ENCODE assay signal across 1 cellular context in the genomic region with DNA sequence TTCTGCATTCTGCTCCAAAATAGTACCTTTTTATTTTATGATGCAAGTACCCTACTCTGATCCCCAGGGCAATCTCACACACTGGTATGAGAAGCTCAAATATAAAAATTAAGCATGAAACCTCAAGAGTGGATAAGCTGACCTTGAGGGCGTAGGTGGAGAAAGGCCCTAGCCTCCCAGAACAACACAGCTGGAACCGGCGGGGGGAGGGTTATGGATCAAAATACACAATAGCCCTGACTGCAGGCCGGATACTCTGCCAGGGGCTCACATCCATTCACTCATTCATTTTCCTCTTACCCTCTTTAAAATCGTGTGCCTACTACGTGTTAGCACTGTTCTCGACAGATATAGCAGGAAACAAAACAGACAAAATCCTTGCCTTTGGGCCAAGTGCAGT.
TF ChIP-seq lines count a peak whose summit lies in the region.

No MANE protein-coding gene starts in this region.

TF ChIP-seq in HepG2, 621 proteins besides CTCF, POLR2A, EP300 and RAD21:
- no peak for TF ChIP-seq ZNF775 (CRISPR knock-in tag; IDR thresholded peaks at IDR 0.05; ENCODE audit: borderline replicate concordance)
- TF ChIP-seq ZKSCAN1 (IDR thresholded peaks at IDR 0.05; ENCODE audit: low read length): peak; percentile 77; the same call in 1 of the 2 replicates
- TF ChIP-seq, protein P1, sequence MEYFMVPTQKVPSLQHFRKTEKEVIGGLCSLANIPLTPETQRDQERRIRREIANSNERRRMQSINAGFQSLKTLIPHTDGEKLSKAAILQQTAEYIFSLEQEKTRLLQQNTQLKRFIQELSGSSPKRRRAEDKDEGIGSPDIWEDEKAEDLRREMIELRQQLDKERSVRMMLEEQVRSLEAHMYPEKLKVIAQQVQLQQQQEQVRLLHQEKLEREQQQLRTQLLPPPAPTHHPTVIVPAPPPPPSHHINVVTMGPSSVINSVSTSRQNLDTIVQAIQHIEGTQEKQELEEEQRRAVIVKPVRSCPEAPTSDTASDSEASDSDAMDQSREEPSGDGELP (IDR thresholded peaks at IDR 0.05; ENCODE audit: borderline replicate concordance, low read depth): peak; percentile 91
- TF ChIP-seq, protein P2, sequence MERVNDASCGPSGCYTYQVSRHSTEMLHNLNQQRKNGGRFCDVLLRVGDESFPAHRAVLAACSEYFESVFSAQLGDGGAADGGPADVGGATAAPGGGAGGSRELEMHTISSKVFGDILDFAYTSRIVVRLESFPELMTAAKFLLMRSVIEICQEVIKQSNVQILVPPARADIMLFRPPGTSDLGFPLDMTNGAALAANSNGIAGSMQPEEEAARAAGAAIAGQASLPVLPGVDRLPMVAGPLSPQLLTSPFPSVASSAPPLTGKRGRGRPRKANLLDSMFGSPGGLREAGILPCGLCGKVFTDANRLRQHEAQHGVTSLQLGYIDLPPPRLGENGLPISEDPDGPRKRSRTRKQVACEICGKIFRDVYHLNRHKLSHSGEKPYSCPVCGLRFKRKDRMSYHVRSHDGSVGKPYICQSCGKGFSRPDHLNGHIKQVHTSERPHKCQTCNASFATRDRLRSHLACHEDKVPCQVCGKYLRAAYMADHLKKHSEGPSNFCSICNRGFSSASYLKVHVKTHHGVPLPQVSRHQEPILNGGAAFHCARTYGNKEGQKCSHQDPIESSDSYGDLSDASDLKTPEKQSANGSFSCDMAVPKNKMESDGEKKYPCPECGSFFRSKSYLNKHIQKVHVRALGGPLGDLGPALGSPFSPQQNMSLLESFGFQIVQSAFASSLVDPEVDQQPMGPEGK (CRISPR knock-in tag; IDR thresholded peaks at IDR 0.05): peak; percentile 39
- TF ChIP-seq PITX1 (CRISPR knock-in tag; IDR thresholded peaks at IDR 0.05): no peak
- TF ChIP-seq, protein P3, sequence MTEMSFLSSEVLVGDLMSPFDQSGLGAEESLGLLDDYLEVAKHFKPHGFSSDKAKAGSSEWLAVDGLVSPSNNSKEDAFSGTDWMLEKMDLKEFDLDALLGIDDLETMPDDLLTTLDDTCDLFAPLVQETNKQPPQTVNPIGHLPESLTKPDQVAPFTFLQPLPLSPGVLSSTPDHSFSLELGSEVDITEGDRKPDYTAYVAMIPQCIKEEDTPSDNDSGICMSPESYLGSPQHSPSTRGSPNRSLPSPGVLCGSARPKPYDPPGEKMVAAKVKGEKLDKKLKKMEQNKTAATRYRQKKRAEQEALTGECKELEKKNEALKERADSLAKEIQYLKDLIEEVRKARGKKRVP (CRISPR knock-in tag; IDR thresholded peaks at IDR 0.05): 0 out of 4 replicates have a peak, but pooled peaks of 1 of the 2 experiments have one; percentile 31
- TF ChIP-seq MEIS2 (CRISPR knock-in tag; IDR thresholded peaks at IDR 0.05): no peak
- TF ChIP-seq SOX13 (IDR thresholded peaks at IDR 0.05): no peak
- TF ChIP-seq SOX13 (CRISPR knock-in tag; conservative IDR thresholded peaks at IDR 0.05 in 1 of 2, IDR thresholded peaks at IDR 0.05 in 1 of 2): peak in 1 of 2 experiments; percentile 52; a peak in 1 of 4 replicates
- TF ChIP-seq NFKB2 (CRISPR knock-in tag; IDR thresholded peaks at IDR 0.05; ENCODE audit: borderline replicate concordance): no peak
- 0 out of 2 replicates have a peak, but pooled peaks have one; percentile 17 for TF ChIP-seq FOSL2 (CRISPR knock-in tag; IDR thresholded peaks at IDR 0.05)
- TF ChIP-seq, protein P4, sequence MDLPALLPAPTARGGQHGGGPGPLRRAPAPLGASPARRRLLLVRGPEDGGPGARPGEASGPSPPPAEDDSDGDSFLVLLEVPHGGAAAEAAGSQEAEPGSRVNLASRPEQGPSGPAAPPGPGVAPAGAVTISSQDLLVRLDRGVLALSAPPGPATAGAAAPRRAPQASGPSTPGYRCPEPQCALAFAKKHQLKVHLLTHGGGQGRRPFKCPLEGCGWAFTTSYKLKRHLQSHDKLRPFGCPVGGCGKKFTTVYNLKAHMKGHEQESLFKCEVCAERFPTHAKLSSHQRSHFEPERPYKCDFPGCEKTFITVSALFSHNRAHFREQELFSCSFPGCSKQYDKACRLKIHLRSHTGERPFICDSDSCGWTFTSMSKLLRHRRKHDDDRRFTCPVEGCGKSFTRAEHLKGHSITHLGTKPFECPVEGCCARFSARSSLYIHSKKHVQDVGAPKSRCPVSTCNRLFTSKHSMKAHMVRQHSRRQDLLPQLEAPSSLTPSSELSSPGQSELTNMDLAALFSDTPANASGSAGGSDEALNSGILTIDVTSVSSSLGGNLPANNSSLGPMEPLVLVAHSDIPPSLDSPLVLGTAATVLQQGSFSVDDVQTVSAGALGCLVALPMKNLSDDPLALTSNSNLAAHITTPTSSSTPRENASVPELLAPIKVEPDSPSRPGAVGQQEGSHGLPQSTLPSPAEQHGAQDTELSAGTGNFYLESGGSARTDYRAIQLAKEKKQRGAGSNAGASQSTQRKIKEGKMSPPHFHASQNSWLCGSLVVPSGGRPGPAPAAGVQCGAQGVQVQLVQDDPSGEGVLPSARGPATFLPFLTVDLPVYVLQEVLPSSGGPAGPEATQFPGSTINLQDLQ (CRISPR knock-in tag; IDR thresholded peaks at IDR 0.05): no peak
- TF ChIP-seq SAP130 (CRISPR knock-in tag; IDR thresholded peaks at IDR 0.05; ENCODE audit: low read depth): peak; percentile 39
- TF ChIP-seq, protein P5, sequence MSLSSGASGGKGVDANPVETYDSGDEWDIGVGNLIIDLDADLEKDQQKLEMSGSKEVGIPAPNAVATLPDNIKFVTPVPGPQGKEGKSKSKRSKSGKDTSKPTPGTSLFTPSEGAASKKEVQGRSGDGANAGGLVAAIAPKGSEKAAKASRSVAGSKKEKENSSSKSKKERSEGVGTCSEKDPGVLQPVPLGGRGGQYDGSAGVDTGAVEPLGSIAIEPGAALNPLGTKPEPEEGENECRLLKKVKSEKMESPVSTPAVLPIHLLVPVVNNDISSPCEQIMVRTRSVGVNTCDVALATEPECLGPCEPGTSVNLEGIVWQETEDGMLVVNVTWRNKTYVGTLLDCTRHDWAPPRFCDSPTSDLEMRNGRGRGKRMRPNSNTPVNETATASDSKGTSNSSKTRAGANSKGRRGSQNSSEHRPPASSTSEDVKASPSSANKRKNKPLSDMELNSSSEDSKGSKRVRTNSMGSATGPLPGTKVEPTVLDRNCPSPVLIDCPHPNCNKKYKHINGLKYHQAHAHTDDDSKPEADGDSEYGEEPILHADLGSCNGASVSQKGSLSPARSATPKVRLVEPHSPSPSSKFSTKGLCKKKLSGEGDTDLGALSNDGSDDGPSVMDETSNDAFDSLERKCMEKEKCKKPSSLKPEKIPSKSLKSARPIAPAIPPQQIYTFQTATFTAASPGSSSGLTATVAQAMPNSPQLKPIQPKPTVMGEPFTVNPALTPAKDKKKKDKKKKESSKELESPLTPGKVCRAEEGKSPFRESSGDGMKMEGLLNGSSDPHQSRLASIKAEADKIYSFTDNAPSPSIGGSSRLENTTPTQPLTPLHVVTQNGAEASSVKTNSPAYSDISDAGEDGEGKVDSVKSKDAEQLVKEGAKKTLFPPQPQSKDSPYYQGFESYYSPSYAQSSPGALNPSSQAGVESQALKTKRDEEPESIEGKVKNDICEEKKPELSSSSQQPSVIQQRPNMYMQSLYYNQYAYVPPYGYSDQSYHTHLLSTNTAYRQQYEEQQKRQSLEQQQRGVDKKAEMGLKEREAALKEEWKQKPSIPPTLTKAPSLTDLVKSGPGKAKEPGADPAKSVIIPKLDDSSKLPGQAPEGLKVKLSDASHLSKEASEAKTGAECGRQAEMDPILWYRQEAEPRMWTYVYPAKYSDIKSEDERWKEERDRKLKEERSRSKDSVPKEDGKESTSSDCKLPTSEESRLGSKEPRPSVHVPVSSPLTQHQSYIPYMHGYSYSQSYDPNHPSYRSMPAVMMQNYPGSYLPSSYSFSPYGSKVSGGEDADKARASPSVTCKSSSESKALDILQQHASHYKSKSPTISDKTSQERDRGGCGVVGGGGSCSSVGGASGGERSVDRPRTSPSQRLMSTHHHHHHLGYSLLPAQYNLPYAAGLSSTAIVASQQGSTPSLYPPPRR (CRISPR knock-in tag; IDR thresholded peaks at IDR 0.05; ENCODE audit: borderline replicate concordance): no peak
- TF ChIP-seq HNF4A (CRISPR knock-in tag; IDR thresholded peaks at IDR 0.05): 0 out of 2 replicates have a peak, but pooled peaks have one; percentile 5
- TF ChIP-seq, protein P6, sequence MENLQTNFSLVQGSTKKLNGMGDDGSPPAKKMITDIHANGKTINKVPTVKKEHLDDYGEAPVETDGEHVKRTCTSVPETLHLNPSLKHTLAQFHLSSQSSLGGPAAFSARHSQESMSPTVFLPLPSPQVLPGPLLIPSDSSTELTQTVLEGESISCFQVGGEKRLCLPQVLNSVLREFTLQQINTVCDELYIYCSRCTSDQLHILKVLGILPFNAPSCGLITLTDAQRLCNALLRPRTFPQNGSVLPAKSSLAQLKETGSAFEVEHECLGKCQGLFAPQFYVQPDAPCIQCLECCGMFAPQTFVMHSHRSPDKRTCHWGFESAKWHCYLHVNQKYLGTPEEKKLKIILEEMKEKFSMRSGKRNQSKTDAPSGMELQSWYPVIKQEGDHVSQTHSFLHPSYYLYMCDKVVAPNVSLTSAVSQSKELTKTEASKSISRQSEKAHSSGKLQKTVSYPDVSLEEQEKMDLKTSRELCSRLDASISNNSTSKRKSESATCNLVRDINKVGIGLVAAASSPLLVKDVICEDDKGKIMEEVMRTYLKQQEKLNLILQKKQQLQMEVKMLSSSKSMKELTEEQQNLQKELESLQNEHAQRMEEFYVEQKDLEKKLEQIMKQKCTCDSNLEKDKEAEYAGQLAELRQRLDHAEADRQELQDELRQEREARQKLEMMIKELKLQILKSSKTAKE (CRISPR knock-in tag; IDR thresholded peaks at IDR 0.05; ENCODE audit: borderline replicate concordance): 0 out of 2 replicates have a peak, but pooled peaks have one; percentile 15
- TF ChIP-seq MEF2D (CRISPR knock-in tag; IDR thresholded peaks at IDR 0.05): no peak
- peak; percentile 20; the same call in 1 of the 2 replicates for TF ChIP-seq ETV5 (CRISPR knock-in tag; IDR thresholded peaks at IDR 0.05; ENCODE audit: borderline replicate concordance)
- TF ChIP-seq, protein P7, sequence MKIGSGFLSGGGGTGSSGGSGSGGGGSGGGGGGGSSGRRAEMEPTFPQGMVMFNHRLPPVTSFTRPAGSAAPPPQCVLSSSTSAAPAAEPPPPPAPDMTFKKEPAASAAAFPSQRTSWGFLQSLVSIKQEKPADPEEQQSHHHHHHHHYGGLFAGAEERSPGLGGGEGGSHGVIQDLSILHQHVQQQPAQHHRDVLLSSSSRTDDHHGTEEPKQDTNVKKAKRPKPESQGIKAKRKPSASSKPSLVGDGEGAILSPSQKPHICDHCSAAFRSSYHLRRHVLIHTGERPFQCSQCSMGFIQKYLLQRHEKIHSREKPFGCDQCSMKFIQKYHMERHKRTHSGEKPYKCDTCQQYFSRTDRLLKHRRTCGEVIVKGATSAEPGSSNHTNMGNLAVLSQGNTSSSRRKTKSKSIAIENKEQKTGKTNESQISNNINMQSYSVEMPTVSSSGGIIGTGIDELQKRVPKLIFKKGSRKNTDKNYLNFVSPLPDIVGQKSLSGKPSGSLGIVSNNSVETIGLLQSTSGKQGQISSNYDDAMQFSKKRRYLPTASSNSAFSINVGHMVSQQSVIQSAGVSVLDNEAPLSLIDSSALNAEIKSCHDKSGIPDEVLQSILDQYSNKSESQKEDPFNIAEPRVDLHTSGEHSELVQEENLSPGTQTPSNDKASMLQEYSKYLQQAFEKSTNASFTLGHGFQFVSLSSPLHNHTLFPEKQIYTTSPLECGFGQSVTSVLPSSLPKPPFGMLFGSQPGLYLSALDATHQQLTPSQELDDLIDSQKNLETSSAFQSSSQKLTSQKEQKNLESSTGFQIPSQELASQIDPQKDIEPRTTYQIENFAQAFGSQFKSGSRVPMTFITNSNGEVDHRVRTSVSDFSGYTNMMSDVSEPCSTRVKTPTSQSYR (CRISPR knock-in tag; IDR thresholded peaks at IDR 0.05; ENCODE audit: borderline replicate concordance): peak; percentile 72; the same call in 1 of the 2 replicates
- 0 out of 2 replicates have a peak, but pooled peaks have one; percentile 14 for TF ChIP-seq NCOA2 (CRISPR knock-in tag; IDR thresholded peaks at IDR 0.05)
- no peak for TF ChIP-seq SOX6 (IDR thresholded peaks at IDR 0.05)
- TF ChIP-seq SOX6 (CRISPR knock-in tag; IDR thresholded peaks at IDR 0.05): peak; percentile 25; the same call in 1 of the 2 replicates
- TF ChIP-seq ZNF260 (CRISPR knock-in tag; IDR thresholded peaks at IDR 0.05; ENCODE audit: borderline replicate concordance, low read depth): no peak
- TF ChIP-seq FOXP1 (IDR thresholded peaks at IDR 0.05): no peak
- peak; percentile 24; the same call in 1 of the 2 replicates for TF ChIP-seq FOXP1 (CRISPR knock-in tag; IDR thresholded peaks at IDR 0.05)
- no peak for TF ChIP-seq ZNF564 (CRISPR knock-in tag; IDR thresholded peaks at IDR 0.05)
- 0 out of 2 replicates have a peak, but pooled peaks have one; percentile 49 for TF ChIP-seq ZBTB42 (CRISPR knock-in tag; IDR thresholded peaks at IDR 0.05)
- TF ChIP-seq, protein P8, sequence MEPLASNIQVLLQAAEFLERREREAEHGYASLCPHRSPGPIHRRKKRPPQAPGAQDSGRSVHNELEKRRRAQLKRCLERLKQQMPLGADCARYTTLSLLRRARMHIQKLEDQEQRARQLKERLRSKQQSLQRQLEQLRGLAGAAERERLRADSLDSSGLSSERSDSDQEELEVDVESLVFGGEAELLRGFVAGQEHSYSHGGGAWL (CRISPR knock-in tag; IDR thresholded peaks at IDR 0.05): no peak
- TF ChIP-seq NR2F6 (IDR thresholded peaks at IDR 0.05): no peak
- TF ChIP-seq NR2F6 (CRISPR knock-in tag; IDR thresholded peaks at IDR 0.05): peak; percentile 57
TF ChIP-seq in HepG2: peak in this region for 16.
